36 cellular contexts compared by ENCODE assay signal in the genomic region with DNA sequence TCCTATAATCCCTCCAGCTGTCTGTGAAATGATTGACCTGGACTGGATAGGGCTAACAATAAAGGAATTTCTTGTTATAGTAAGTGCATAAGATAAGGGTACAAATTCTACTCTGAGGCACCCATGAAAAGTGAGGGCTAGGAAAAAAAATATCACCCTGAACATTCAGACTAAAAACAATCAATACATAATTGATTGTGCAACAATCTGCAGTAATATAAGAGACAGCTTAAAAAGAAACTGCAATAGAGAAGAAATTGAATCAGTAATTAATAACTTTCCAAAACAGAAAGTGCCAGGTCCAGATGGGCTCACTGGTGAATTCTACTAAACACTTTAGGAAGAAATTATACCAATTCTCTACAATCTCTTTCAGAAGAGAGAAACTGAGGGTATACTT.
"Had no signal": no experiment of that assay in that cellular context is flagged by ENCODE, and none has a peak within 500 bp of the region (broad histone marks: within the 10 kb centered on the region; RNA-seq: fewer than 3 reads in every experiment).

No MANE protein-coding gene starts in this region.

- H3K27me3 ChIP-seq: ascending aorta, cardiac muscle cell had no signal

- H3K4me1 ChIP-seq: ascending aorta had no signal

- H3K9me3 Mint-ChIP-seq: activated CD4-positive, alpha-beta memory T cell treated with anti-CD3 and anti-CD28 coated beads for 36 hours; activated CD4-positive, alpha-beta T cell treated with anti-CD3 and anti-CD28 coated beads, Interleukin-2, amount 10 ng/mL, durations not matched to agents 24 days and 14 days; activated CD8-positive, alpha-beta T cell treated with anti-CD3 and anti-CD28 coated beads for 36 hours; activated naive CD4-positive, alpha-beta T cell treated with anti-CD3 and anti-CD28 coated beads for 36 hours; activated naive CD4-positive, alpha-beta T cell treated with anti-CD3 and anti-CD28 coated beads, Interleukin-2, amount 50 U/mL, for 72 hours; activated naive CD8-positive, alpha-beta T cell treated with anti-CD3 and anti-CD28 coated beads for 36 hours; activated T-cell treated with anti-CD3 and anti-CD28 coated beads, Interleukin-2, amount 50 U/mL, for 4 hours; activated T-helper 1 cell treated with anti-CD3 and anti-CD28 coated beads, Interleukin-12 subunit alpha, Interleukin-12 subunit beta, Interleukin-2, Interleukin-4 antibody, amounts not matched to agents 30 ng/mL and 10 ng/mL and 1 ng/mL, durations not matched to agents 14 hours and 24 hours and 36 hours; activated T-helper 17 cell treated with anti-CD3 and anti-CD28 coated beads, Interleukin-2, amount 50 U/mL, for 72 hours; central memory CD8-positive, alpha-beta T cell; T-helper 2 cell treated with Interferon-gamma antibody and Interleukin-4, amounts not matched to agents 5 μg/mL and 100 μg/mL, for 36 hours had no signal

- H3K9me3 ChIP-seq: ascending aorta had no signal

- ATAC-seq: activated CD8-positive, alpha-beta T cell treated with anti-CD3 and anti-CD28 coated beads for 36 hours; activated naive CD4-positive, alpha-beta T cell treated with anti-CD3 and anti-CD28 coated beads, Interleukin-2, amount 50 U/mL, for 72 hours; activated T-cell treated with anti-CD3 and anti-CD28 coated beads, Interleukin-2, amount 50 U/mL, for 4 hours; activated T-cell treated with anti-CD3 and anti-CD28 coated beads, Interleukin-2, amount 50 U/mL, for 72 hours; activated T-helper 17 cell treated with anti-CD3 and anti-CD28 coated beads, Interleukin-2, amount 50 U/mL, for 72 hours; T-cell had no signal

- H3K27me3 Mint-ChIP-seq: activated CD4-positive, alpha-beta memory T cell treated with anti-CD3 and anti-CD28 coated beads for 36 hours had no signal

- DNase-seq: activated B cell treated with CpG ODN at 0.5 μM for 24 hours; activated CD4-positive, alpha-beta memory T cell treated with anti-CD3 and anti-CD28 coated beads for 36 hours; activated CD4-positive, alpha-beta T cell treated with anti-CD3 and anti-CD28 coated beads for 4 hours; activated CD4-positive, alpha-beta T cell treated with anti-CD3 and anti-CD28 coated beads, Interleukin-2, amount 10 ng/mL, durations not matched to agents 24 days and 14 days; activated CD4-positive, alpha-beta T cell treated with anti-CD3 and anti-CD28 coated beads, Interleukin-2, amount 50 U/mL, for 1 hour; activated CD4-positive, alpha-beta T cell treated with anti-CD3 and anti-CD28 coated beads, Interleukin-2, amount 50 U/mL, for 4 hours; activated CD4-positive, CD25-positive, alpha-beta regulatory T cell treated with anti-CD3 and anti-CD28 coated beads, Interleukin-2, amount 50 U/mL, for 72 hours; activated CD8-positive, alpha-beta memory T cell treated with anti-CD3 and anti-CD28 coated beads, Interleukin-2, amount 50 U/mL, for 4 hours; activated CD8-positive, alpha-beta T cell treated with anti-CD3 and anti-CD28 coated beads for 36 hours; activated gamma-delta T cell treated with Interleukin-2 at 50 U/mL for 16 hours; activated naive CD4-positive, alpha-beta T cell; activated naive CD4-positive, alpha-beta T cell treated with anti-CD3 and anti-CD28 coated beads for 36 hours; activated naive CD4-positive, alpha-beta T cell treated with anti-CD3 and anti-CD28 coated beads, Interleukin-2, amount 50 U/mL, for 16 hours; activated naive CD8-positive, alpha-beta T cell treated with anti-CD3 and anti-CD28 coated beads for 36 hours; activated T-cell treated with anti-CD3 and anti-CD28 coated beads for 4 hours; activated T-cell treated with anti-CD3 and anti-CD28 coated beads, Interleukin-2, amount 50 U/mL, for 1 hour; activated T-cell treated with anti-CD3 and anti-CD28 coated beads, Interleukin-2, amount 50 U/mL, for 4 hours; activated T-cell treated with anti-CD3 and anti-CD28 coated beads, Interleukin-2, amount 50 U/mL, for 72 hours; amygdala; anterior cingulate cortex; caudate nucleus; cerebellar nuclear complex; T-cell; T-helper 2 cell; T-helper 9 cell had no signal

- H3K4me3 ChIP-seq: ascending aorta, cardiac muscle cell had no signal

- H3K36me3 ChIP-seq: ascending aorta, cardiac muscle cell had no signal

- H3K27ac ChIP-seq: ascending aorta, cardiac muscle cell, VCaP had no signal

- FAIRE-seq: bronchial epithelial cell, TTC549 had no signal

- H3K36me3 Mint-ChIP-seq: activated CD4-positive, alpha-beta memory T cell treated with anti-CD3 and anti-CD28 coated beads for 36 hours; brain; T-cell had no signal

- H3K4me1 Mint-ChIP-seq: activated B cell treated with CpG ODN at 0.5 μM for 24 hours; activated CD4-positive, alpha-beta T cell treated with anti-CD3 and anti-CD28 coated beads, Interleukin-2, amount 10 ng/mL, durations not matched to agents 24 days and 14 days; activated naive CD8-positive, alpha-beta T cell treated with anti-CD3 and anti-CD28 coated beads for 36 hours; activated T-helper 17 cell treated with anti-CD3 and anti-CD28 coated beads, Interleukin-2, amount 50 U/mL, for 72 hours; brain; central memory CD8-positive, alpha-beta T cell; T-cell had no signal

- H3K27ac Mint-ChIP-seq: activated B cell treated with CpG ODN at 0.5 μM for 24 hours; activated CD4-positive, alpha-beta memory T cell treated with anti-CD3 and anti-CD28 coated beads for 36 hours; activated CD4-positive, alpha-beta T cell treated with anti-CD3 and anti-CD28 coated beads, Interleukin-2, amount 10 ng/mL, durations not matched to agents 24 days and 14 days; activated CD8-positive, alpha-beta T cell treated with anti-CD3 and anti-CD28 coated beads for 36 hours; activated naive CD4-positive, alpha-beta T cell treated with anti-CD3 and anti-CD28 coated beads for 36 hours; activated naive CD4-positive, alpha-beta T cell treated with anti-CD3 and anti-CD28 coated beads, Interleukin-2, amount 50 U/mL, for 72 hours; activated naive CD8-positive, alpha-beta T cell treated with anti-CD3 and anti-CD28 coated beads for 36 hours; activated T-cell treated with anti-CD3 and anti-CD28 coated beads, Interleukin-2, amount 50 U/mL, for 72 hours; activated T-helper 1 cell treated with anti-CD3 and anti-CD28 coated beads, Interleukin-12 subunit alpha, Interleukin-12 subunit beta, Interleukin-2, Interleukin-4 antibody, amounts not matched to agents 30 ng/mL and 10 ng/mL and 1 ng/mL, durations not matched to agents 14 hours and 24 hours and 36 hours; activated T-helper 17 cell treated with anti-CD3 and anti-CD28 coated beads, Interleukin-2, amount 50 U/mL, for 72 hours; T-cell; T-helper 2 cell treated with Interferon-gamma antibody and Interleukin-4, amounts not matched to agents 5 μg/mL and 100 μg/mL, for 36 hours had no signal

- H3K4me3 Mint-ChIP-seq: activated B cell treated with CpG ODN at 0.5 μM for 24 hours; activated CD4-positive, alpha-beta memory T cell treated with anti-CD3 and anti-CD28 coated beads for 36 hours; activated CD4-positive, alpha-beta T cell treated with anti-CD3 and anti-CD28 coated beads, Interleukin-2, amount 10 ng/mL, durations not matched to agents 24 days and 14 days; activated CD8-positive, alpha-beta T cell treated with anti-CD3 and anti-CD28 coated beads for 36 hours; activated naive CD4-positive, alpha-beta T cell treated with anti-CD3 and anti-CD28 coated beads for 36 hours; activated naive CD8-positive, alpha-beta T cell treated with anti-CD3 and anti-CD28 coated beads for 36 hours; activated T-cell treated with anti-CD3 and anti-CD28 coated beads, Interleukin-2, amount 50 U/mL, for 4 hours; activated T-cell treated with anti-CD3 and anti-CD28 coated beads, Interleukin-2, amount 50 U/mL, for 72 hours; activated T-helper 1 cell treated with anti-CD3 and anti-CD28 coated beads, Interleukin-12 subunit alpha, Interleukin-12 subunit beta, Interleukin-2, Interleukin-4 antibody, amounts not matched to agents 30 ng/mL and 10 ng/mL and 1 ng/mL, durations not matched to agents 14 hours and 24 hours and 36 hours; activated T-helper 17 cell treated with anti-CD3 and anti-CD28 coated beads, Interleukin-2, amount 50 U/mL, for 72 hours; brain; central memory CD8-positive, alpha-beta T cell; T-cell; T-helper 2 cell treated with Interferon-gamma antibody and Interleukin-4, amounts not matched to agents 5 μg/mL and 100 μg/mL, for 36 hours had no signal
